In the genomic region with DNA sequence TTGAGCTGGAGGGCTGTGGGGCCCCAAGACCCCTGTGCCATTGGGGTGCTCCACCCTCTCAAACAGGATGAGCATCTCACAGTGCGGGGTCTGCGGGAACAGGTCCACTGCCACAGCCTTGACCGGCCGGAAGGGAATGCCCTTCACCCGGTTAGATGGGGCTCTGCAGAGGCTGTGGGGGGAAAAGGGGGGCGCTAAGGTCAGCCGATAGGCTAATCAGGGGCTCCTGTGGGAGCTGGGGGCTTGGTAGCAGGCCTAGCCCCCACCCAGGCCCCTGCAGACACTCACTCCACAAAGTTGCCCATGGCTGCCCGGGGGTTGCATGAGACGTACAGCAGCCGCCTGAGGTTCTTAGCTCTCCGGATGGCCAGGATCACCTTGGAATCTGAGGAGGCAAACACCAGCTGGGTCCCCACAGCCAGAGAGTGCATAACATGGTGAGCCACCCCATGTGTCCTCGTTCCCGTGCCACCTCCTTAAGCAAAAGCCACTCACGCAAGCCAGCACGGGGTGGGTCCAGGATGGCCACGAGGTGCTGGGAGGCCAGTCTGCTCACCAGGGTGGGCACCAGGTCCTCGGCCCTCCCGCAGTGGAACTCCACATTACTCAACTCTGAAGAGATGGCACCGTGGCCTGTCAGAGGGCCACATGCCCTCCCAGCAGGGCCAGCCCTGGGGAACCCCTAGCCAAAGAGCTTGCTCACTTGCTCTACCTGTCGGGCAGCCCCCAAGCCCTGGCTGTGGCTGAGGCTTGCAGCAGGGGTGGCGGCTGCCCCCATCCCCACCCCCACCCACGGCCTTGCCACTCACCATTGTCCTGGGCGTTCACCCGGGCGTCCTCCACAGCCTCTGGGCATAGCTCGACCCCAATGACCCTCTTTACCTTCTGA, we compare ENCODE assay signal across 1 cellular context.
TF ChIP-seq lines count a peak whose summit lies in the region.

No MANE protein-coding gene starts in this region.

TF ChIP-seq in K562, 482 proteins besides CTCF, POLR2A, EP300 and RAD21 (continued from another document):
- TF ChIP-seq, protein P1, sequence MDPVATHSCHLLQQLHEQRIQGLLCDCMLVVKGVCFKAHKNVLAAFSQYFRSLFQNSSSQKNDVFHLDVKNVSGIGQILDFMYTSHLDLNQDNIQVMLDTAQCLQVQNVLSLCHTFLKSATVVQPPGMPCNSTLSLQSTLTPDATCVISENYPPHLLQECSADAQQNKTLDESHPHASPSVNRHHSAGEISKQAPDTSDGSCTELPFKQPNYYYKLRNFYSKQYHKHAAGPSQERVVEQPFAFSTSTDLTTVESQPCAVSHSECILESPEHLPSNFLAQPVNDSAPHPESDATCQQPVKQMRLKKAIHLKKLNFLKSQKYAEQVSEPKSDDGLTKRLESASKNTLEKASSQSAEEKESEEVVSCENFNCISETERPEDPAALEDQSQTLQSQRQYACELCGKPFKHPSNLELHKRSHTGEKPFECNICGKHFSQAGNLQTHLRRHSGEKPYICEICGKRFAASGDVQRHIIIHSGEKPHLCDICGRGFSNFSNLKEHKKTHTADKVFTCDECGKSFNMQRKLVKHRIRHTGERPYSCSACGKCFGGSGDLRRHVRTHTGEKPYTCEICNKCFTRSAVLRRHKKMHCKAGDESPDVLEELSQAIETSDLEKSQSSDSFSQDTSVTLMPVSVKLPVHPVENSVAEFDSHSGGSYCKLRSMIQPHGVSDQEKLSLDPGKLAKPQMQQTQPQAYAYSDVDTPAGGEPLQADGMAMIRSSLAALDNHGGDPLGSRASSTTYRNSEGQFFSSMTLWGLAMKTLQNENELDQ (CRISPR knock-in tag; IDR thresholded peaks at IDR 0.05; ENCODE audit: borderline replicate concordance): no peak
- TF ChIP-seq, protein P2, sequence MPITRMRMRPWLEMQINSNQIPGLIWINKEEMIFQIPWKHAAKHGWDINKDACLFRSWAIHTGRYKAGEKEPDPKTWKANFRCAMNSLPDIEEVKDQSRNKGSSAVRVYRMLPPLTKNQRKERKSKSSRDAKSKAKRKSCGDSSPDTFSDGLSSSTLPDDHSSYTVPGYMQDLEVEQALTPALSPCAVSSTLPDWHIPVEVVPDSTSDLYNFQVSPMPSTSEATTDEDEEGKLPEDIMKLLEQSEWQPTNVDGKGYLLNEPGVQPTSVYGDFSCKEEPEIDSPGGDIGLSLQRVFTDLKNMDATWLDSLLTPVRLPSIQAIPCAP (CRISPR knock-in tag; IDR thresholded peaks at IDR 0.05; ENCODE audit: borderline replicate concordance): no peak
- TF ChIP-seq HIVEP1 (CRISPR knock-in tag; IDR thresholded peaks at IDR 0.05) (no peak), SETDB1 (IDR thresholded peaks at IDR 0.05; ENCODE audit: low read length) (peak; percentile 89), SAFB (IDR thresholded peaks at IDR 0.05; ENCODE audit: borderline replicate concordance, low read depth, low read length) (no peak), STAG1 (CRISPR knock-in tag; IDR thresholded peaks at IDR 0.05; ENCODE audit: borderline replicate concordance) (no peak), MECOM (CRISPR knock-in tag; IDR thresholded peaks at IDR 0.05) (no peak), ERF (CRISPR knock-in tag; IDR thresholded peaks at IDR 0.05) (peak; percentile 65; the same call in 1 of the 2 replicates), HDAC1 (IDR thresholded peaks at IDR 0.05) (no peak), ZC3H8 (IDR thresholded peaks at IDR 0.05) (no peak), ZNF79 (CRISPR knock-in tag; IDR thresholded peaks at IDR 0.05; ENCODE audit: low read depth) (no peak), ZNF76 (CRISPR knock-in tag; IDR thresholded peaks at IDR 0.05; ENCODE audit: borderline replicate concordance) (0 out of 2 replicates have a peak, but pooled peaks have one; percentile 56), PRPF4 (IDR thresholded peaks at IDR 0.05; ENCODE audit: insufficient read depth, low read depth, low read length, poor library complexity, severe bottlenecking) (no peak), SPI1 (IDR thresholded peaks at IDR 0.05; ENCODE audit: borderline replicate concordance, low read depth, low read length) (no peak), CAMTA2 (CRISPR knock-in tag; conservative IDR thresholded peaks at IDR 0.05) (no peak; the same call in 1 of the 2 replicates), NR2C1 (IDR thresholded peaks at IDR 0.05) (no peak), NR2C1 (tag; IDR thresholded peaks at IDR 0.05) (no peak), ZKSCAN8 (CRISPR knock-in tag; IDR thresholded peaks at IDR 0.05) (no peak), NCOA1 (IDR thresholded peaks at IDR 0.05; ENCODE audit: low read depth) (no peak), ILK (tag; IDR thresholded peaks at IDR 0.05; ENCODE audit: borderline replicate concordance, low read depth) (no peak), HDAC2 (IDR thresholded peaks at IDR 0.05) (no peak)
- TF ChIP-seq, protein P3, sequence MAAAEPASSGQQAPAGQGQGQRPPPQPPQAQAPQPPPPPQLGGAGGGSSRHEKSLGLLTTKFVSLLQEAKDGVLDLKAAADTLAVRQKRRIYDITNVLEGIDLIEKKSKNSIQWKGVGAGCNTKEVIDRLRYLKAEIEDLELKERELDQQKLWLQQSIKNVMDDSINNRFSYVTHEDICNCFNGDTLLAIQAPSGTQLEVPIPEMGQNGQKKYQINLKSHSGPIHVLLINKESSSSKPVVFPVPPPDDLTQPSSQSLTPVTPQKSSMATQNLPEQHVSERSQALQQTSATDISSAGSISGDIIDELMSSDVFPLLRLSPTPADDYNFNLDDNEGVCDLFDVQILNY (CRISPR knock-in tag; IDR thresholded peaks at IDR 0.05): no peak
- TF ChIP-seq, protein P4, sequence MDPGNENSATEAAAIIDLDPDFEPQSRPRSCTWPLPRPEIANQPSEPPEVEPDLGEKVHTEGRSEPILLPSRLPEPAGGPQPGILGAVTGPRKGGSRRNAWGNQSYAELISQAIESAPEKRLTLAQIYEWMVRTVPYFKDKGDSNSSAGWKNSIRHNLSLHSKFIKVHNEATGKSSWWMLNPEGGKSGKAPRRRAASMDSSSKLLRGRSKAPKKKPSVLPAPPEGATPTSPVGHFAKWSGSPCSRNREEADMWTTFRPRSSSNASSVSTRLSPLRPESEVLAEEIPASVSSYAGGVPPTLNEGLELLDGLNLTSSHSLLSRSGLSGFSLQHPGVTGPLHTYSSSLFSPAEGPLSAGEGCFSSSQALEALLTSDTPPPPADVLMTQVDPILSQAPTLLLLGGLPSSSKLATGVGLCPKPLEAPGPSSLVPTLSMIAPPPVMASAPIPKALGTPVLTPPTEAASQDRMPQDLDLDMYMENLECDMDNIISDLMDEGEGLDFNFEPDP (CRISPR knock-in tag; IDR thresholded peaks at IDR 0.05): peak; percentile 18; the same call in 1 of the 2 replicates
- TF ChIP-seq, protein P5, sequence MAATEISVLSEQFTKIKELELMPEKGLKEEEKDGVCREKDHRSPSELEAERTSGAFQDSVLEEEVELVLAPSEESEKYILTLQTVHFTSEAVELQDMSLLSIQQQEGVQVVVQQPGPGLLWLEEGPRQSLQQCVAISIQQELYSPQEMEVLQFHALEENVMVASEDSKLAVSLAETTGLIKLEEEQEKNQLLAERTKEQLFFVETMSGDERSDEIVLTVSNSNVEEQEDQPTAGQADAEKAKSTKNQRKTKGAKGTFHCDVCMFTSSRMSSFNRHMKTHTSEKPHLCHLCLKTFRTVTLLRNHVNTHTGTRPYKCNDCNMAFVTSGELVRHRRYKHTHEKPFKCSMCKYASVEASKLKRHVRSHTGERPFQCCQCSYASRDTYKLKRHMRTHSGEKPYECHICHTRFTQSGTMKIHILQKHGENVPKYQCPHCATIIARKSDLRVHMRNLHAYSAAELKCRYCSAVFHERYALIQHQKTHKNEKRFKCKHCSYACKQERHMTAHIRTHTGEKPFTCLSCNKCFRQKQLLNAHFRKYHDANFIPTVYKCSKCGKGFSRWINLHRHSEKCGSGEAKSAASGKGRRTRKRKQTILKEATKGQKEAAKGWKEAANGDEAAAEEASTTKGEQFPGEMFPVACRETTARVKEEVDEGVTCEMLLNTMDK (IDR thresholded peaks at IDR 0.05; ENCODE audit: borderline replicate concordance, insufficient read depth, low read depth, low read length, poor library complexity, severe bottlenecking): no peak
- TF ChIP-seq, protein P6, sequence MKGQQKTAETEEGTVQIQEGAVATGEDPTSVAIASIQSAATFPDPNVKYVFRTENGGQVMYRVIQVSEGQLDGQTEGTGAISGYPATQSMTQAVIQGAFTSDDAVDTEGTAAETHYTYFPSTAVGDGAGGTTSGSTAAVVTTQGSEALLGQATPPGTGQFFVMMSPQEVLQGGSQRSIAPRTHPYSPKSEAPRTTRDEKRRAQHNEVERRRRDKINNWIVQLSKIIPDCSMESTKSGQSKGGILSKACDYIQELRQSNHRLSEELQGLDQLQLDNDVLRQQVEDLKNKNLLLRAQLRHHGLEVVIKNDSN (CRISPR knock-in tag; IDR thresholded peaks at IDR 0.05): no peak
- TF ChIP-seq, protein P7, sequence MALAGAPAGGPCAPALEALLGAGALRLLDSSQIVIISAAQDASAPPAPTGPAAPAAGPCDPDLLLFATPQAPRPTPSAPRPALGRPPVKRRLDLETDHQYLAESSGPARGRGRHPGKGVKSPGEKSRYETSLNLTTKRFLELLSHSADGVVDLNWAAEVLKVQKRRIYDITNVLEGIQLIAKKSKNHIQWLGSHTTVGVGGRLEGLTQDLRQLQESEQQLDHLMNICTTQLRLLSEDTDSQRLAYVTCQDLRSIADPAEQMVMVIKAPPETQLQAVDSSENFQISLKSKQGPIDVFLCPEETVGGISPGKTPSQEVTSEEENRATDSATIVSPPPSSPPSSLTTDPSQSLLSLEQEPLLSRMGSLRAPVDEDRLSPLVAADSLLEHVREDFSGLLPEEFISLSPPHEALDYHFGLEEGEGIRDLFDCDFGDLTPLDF (CRISPR knock-in tag; IDR thresholded peaks at IDR 0.05): 0 out of 2 replicates have a peak, but pooled peaks have one; percentile 56
- TF ChIP-seq, protein P8, sequence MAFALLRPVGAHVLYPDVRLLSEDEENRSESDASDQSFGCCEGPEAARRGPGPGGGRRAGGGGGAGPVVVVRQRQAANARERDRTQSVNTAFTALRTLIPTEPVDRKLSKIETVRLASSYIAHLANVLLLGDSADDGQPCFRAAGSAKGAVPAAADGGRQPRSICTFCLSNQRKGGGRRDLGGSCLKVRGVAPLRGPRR (CRISPR knock-in tag; IDR thresholded peaks at IDR 0.05): no peak
- TF ChIP-seq, protein P9, sequence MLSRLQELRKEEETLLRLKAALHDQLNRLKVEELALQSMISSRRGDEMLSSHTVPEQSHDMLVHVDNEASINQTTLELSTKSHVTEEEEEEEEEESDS (CRISPR knock-in tag; IDR thresholded peaks at IDR 0.05): no peak
TF ChIP-seq in K562: peak in this region for 29.
